ENCODE assay signal across 1 cellular context in the genomic region with DNA sequence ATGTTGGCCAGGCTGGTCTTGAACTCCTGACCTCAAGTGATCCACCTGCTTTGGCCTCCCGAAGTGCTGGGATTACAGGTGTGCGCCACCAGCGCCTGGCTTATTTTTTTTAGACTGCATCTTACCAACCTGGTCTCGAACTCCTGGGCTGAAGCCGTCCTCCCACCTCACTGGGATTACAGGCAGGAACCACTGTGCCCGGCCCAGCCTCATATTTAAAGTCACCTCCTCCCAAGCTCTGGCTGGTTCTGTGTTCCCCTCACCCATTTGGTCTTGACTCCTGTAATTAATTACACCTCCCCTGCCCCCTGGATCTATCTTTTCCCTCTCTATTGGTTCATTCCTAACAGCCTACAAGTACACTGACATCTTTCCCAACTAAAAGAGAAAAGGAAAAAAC.
A peak's percentile ranks its signal among the peaks of the same experiment; 100 is the strongest.
TF ChIP-seq lines count a peak whose summit lies in the region.

No MANE protein-coding gene starts in this region.

TF ChIP-seq in HEK293, 187 proteins besides CTCF, POLR2A, EP300 and RAD21 (continued from another document):
- TF ChIP-seq, protein P1, sequence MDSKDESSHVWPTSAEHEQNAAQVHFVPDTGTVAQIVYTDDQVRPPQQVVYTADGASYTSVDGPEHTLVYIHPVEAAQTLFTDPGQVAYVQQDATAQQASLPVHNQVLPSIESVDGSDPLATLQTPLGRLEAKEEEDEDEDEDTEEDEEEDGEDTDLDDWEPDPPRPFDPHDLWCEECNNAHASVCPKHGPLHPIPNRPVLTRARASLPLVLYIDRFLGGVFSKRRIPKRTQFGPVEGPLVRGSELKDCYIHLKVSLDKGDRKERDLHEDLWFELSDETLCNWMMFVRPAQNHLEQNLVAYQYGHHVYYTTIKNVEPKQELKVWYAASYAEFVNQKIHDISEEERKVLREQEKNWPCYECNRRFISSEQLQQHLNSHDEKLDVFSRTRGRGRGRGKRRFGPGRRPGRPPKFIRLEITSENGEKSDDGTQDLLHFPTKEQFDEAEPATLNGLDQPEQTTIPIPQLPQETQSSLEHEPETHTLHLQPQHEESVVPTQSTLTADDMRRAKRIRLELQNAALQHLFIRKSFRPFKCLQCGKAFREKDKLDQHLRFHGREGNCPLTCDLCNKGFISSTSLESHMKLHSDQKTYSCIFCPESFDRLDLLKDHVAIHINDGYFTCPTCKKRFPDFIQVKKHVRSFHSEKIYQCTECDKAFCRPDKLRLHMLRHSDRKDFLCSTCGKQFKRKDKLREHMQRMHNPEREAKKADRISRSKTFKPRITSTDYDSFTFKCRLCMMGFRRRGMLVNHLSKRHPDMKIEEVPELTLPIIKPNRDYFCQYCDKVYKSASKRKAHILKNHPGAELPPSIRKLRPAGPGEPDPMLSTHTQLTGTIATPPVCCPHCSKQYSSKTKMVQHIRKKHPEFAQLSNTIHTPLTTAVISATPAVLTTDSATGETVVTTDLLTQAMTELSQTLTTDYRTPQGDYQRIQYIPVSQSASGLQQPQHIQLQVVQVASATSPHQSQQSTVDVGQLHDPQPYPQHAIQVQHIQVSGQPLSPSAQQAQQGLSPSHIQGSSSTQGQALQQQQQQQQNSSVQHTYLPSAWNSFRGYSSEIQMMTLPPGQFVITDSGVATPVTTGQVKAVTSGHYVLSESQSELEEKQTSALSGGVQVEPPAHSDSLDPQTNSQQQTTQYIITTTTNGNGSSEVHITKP (tag by site-specific recombination; IDR thresholded peaks at IDR 0.05), result peak; percentile 62
- no peak for TF ChIP-seq ZNF513 (tag by site-specific recombination; IDR thresholded peaks at IDR 0.05)
TF ChIP-seq in HEK293: peak in this region for 1.
